Comparison of ENCODE assay signal across 8 cellular contexts in the genomic region with DNA sequence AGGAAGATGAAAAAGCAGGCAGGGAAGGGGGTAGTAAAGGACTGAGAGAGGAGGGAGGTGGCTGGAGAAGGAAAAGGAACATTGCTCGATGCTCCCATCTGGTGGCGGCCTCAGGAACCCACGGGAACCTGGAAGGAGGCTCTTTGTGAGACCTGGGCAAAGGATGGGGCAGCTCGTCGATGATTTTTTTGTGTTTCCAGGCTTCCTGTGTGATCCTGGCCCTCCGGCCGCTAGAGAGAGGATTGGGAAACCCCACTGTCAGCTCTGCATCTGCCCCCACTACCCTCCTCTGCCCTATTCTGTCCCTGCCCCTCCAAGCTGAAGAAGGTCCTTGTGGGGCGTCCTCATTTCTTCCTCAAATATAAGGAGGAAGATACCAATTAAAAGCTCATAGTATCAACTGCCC. TPM values are rescaled to one million over a fixed set of nuclear protein-coding genes. Genes with fewer than 3 reads are reported as not detected.
DNase-seq lines count a peak whose midpoint lies in the region; ATAC-seq and TF ChIP-seq lines count a peak whose summit lies in the region.

No MANE protein-coding gene starts in this region.

- H3K4me3 Mint-ChIP-seq in Caco-2 (ENCODE audit: unreplicated experiment) (no peak overlapping the region), neural progenitor cell (no peak overlapping the region)

- ATAC-seq in upper lobe of right lung (peak; percentile 84), GM18519 (IDR thresholded peaks at IDR 0.05; ENCODE audit: low FRiP score, unreplicated experiment) (no peak)

- H3K4me1 ChIP-seq in Caco-2 (peaks cover 23% of the 10 kb centered on the region), neural progenitor cell (peaks cover 15% of the 10 kb centered on the region), upper lobe of right lung (no peaks in the 10 kb centered on the region)

- H3K36me3 ChIP-seq in Caco-2 (ENCODE audit: control insufficient read depth, insufficient read depth, low read length) (no peaks in the 10 kb centered on the region), neural progenitor cell (no peaks in the 10 kb centered on the region), upper lobe of right lung (no peaks in the 10 kb centered on the region)

- H4K20me1 ChIP-seq in neural progenitor cell (ENCODE audit: low read depth): no peaks in the 10 kb centered on the region

- no peaks in the 10 kb centered on the region for H3K79me2 ChIP-seq in neural progenitor cell (ENCODE audit: low read depth)

- DNase-seq in Caco-2 (peak; percentile 89 to 94), HT1080 (ENCODE audit: low read depth) (peak; percentile 75), NOMO-1 treated with dmso at 0.1 percent for 144 hours (lab: John Stamatoyannopoulos, UW; ENCODE audit: unreplicated experiment) (peak; percentile 53), activated T-cell treated with anti-CD3 and anti-CD28 coated beads for 4 hours (peak; percentile 36), fibroblast of gingiva (ENCODE audit: low read depth) (peak; percentile 38), neural progenitor cell (ENCODE audit: low spot score) (peak; percentile 81), upper lobe of right lung (peak; percentile 83)

- POLR2A ChIA-PET in Caco-2 (lab: Charles Lee): interaction anchor here (0.8 kb wide), 1 partner anchor 24 kb away, joined by 3 read pairs; the partner anchor contains the start of gene TOB1

- H3K4me2 ChIP-seq in neural progenitor cell: no peak overlapping the region

- H3K9ac ChIP-seq in neural progenitor cell: no peak overlapping the region

- H3K27me3 Mint-ChIP-seq in Caco-2 (ENCODE audit: insufficient read depth, unreplicated experiment): no peaks in the 10 kb centered on the region
- H3K27me3 Mint-ChIP-seq in neural progenitor cell (ENCODE audit: insufficient read depth, low read depth): peaks cover 21% of the 10 kb centered on the region

- H2AFZ ChIP-seq in neural progenitor cell (replicated peaks): peak overlapping the region; percentile 99

- H3F3A ChIP-seq in neural progenitor cell (ENCODE audit: low read depth): peaks cover 12% of the 10 kb centered on the region

- H3K4me3 ChIP-seq in Caco-2 (ENCODE audit: low read depth, low read length): no peak overlapping the region
- H3K4me3 ChIP-seq in neural progenitor cell: no peak overlapping the region
- H3K4me3 ChIP-seq in upper lobe of right lung: no peak overlapping the region

- H3K27me3 ChIP-seq in Caco-2 (replicated peaks; ENCODE audit: control insufficient read depth, insufficient read depth, low read length) (no peaks in the 10 kb centered on the region), neural progenitor cell (no peaks in the 10 kb centered on the region), upper lobe of right lung (no peaks in the 10 kb centered on the region)

- TF ChIP-seq CTCF in Caco-2 (IDR thresholded peaks at IDR 0.05; ENCODE audit: insufficient read depth in 1 of 2, low read depth in 1 of 2, low read length in 1 of 2, severe bottlenecking in 1 of 2, unreplicated experiment in 1 of 2): peak; percentile 98 to 99
- TF ChIP-seq CTCF in neural progenitor cell (IDR thresholded peaks at IDR 0.05): peak; percentile 78
- peak; percentile 75 for TF ChIP-seq CTCF in upper lobe of right lung (IDR thresholded peaks at IDR 0.05)

- no peak overlapping the region for H3K27ac Mint-ChIP-seq in Caco-2 (ENCODE audit: unreplicated experiment)
- H3K27ac Mint-ChIP-seq in neural progenitor cell: peak overlapping the region; percentile 28

- no peaks in the 10 kb centered on the region for H3K9me3 Mint-ChIP-seq in Caco-2 (ENCODE audit: unreplicated experiment)
- H3K9me3 Mint-ChIP-seq in neural progenitor cell: no peaks in the 10 kb centered on the region

- H3K9me3 ChIP-seq in Caco-2: no peaks in the 10 kb centered on the region
- H3K9me3 ChIP-seq in neural progenitor cell (ENCODE audit: low read depth): no peaks in the 10 kb centered on the region
- H3K9me3 ChIP-seq in upper lobe of right lung: no peaks in the 10 kb centered on the region

- CTCF ChIA-PET in Caco-2 (lab: Charles Lee): interaction anchor here (0.8 to 13.7 kb wide), 17 partner anchors 9 to 300 kb away, joined by 3 to 247 read pairs (median 4); no protein-coding TSS in a partner anchor

- no TSS peak for BruUV-seq in Caco-2 (replicated peaks; lab: Mats Ljungman, UMichigan)

- H3K4me1 Mint-ChIP-seq in Caco-2 (ENCODE audit: low read depth, unreplicated experiment): peaks cover 10% of the 10 kb centered on the region
- H3K4me1 Mint-ChIP-seq in neural progenitor cell: peaks cover 25% of the 10 kb centered on the region

- H3K27ac ChIP-seq in neural progenitor cell (no peak overlapping the region), upper lobe of right lung (no peak overlapping the region)

- H3K36me3 Mint-ChIP-seq in Caco-2 (ENCODE audit: insufficient read depth, unreplicated experiment): no peaks in the 10 kb centered on the region
- H3K36me3 Mint-ChIP-seq in neural progenitor cell: no peaks in the 10 kb centered on the region

- intact Hi-C loops in Caco-2 (cut with micrococcal nuclease; ENCODE audit: unreplicated experiment): loop anchor here (1.0 to 10.0 kb wide), 5 partner anchors 25 to 360 kb away; partner anchors contain the start of genes ANKRD40 and SPATA20
- intact Hi-C loops in upper lobe of right lung (cut with DNase I): loop anchor here (10.0 kb wide), 1 partner anchor 297 kb away; the partner anchor contains the start of gene SPATA20

RNA-seq across cellular contexts. Expression of gene WFIKKN2, which starts 6.6 kb away (rescaled TPM):
- total RNA-seq in Caco-2 (2022) (not detected in 2 replicates), neural progenitor cell (ENCODE audit: low replicate concordance) (not detected in 2 replicates), upper lobe of right lung (0.69 TPM)
- not detected in 2 replicates for total RNA-seq in HT1080 (2014; rRNA removed; shearing (Covaris generic))
- polyA plus RNA-seq in HT1080 (2015; cell fraction: cytosol; rRNA removed): not detected in 2 replicates
- polyA plus RNA-seq in HT1080 (2015; cell fraction: nucleus; rRNA removed): 0.12 TPM in 1 of 2 replicates, not detected in the other

RNA-seq across cellular contexts. Expression of gene TOB1, which starts 24.2 kb away (rescaled TPM):
- total RNA-seq in Caco-2 (2022) (114 TPM in 2 replicates), neural progenitor cell (ENCODE audit: low replicate concordance) (13.6 and 18.2 TPM in 2 replicates), upper lobe of right lung (70.1 TPM)
- total RNA-seq in HT1080 (2014; rRNA removed; shearing (Covaris generic)): 2.8 and 15.0 TPM in 2 replicates
- polyA plus RNA-seq in HT1080 (2015; cell fraction: cytosol; rRNA removed): 14.3 and 14.9 TPM in 2 replicates
- polyA plus RNA-seq in HT1080 (2015; cell fraction: nucleus; rRNA removed): 15.8 and 19.0 TPM in 2 replicates

Comparison
In these comparisons a context has a peak if more than half of its experiments do, and no peak if none do; other contexts are left out.
1. DNase-seq: peak in every context shown above with its lines; median percentile 92 in Caco-2; 83 in upper lobe of right lung; 81 in neural progenitor cell; 75 in HT1080; 53 in NOMO-1 treated with dmso at 0.1 percent for 144 hours; 38 in fibroblast of gingiva; 36 in activated T-cell treated with anti-CD3 and anti-CD28 coated beads for 4 hours.